9 cellular contexts compared by ENCODE assay signal in genomic region chr2:73828389-73828817, GRCh38. TPM values are rescaled to one million over a fixed set of nuclear protein-coding genes. Genes with fewer than 3 reads are reported as not detected.
DNase-seq lines count a peak whose midpoint lies in the region; ATAC-seq and TF ChIP-seq lines count a peak whose summit lies in the region.
"Had no signal": no experiment of that assay in that cellular context is flagged by ENCODE, and none has a peak within 500 bp of the region (broad histone marks: within the 10 kb centered on the region; RNA-seq: fewer than 3 reads in every experiment).

No MANE protein-coding gene starts in this region.

- H3K4me1 ChIP-seq in ES-I3 (ENCODE audit: insufficient read depth, low read length), result no peaks in the 10 kb centered on the region; the same call in 1 of the 2 replicates
- H3K4me1 ChIP-seq in SJSA1 (replicated peaks), result peaks cover 19% of the 10 kb centered on the region
- H3K4me1 ChIP-seq in esophagus squamous epithelium, result peaks cover 28 to 54% (median 29%) of the 10 kb centered on the region in 3 donors
- H3K4me1 ChIP-seq in psoas muscle, result peaks cover 41% of the 10 kb centered on the region

- 60 to 64% methylated on average over 4 of the region's 4 CpGs for WGBS in esophagus squamous epithelium, 2 donors
- 59 to 63% (median 62%) methylated on average over 4 of the region's 4 CpGs for whole genome bisulfite sequencing in psoas muscle, 3 donors

- DNase-seq in SJSA1 (ENCODE audit: low read depth in 1 of 2, low spot score in 2 of 2) (no peak), esophagus squamous epithelium (lab: John Stamatoyannopoulos, UW) (no peak), psoas muscle (no peak), OCI-M2 (lab: John Stamatoyannopoulos, UW; ENCODE audit: unreplicated experiment) (no peak), NCI-H526 treated with DMSO at 0.1 percent for 48 hours (lab: John Stamatoyannopoulos, UW) (no peak)

- H3K9me3 ChIP-seq in ES-I3 (ENCODE audit: control insufficient read depth, insufficient read depth, low read length) (no peaks in the 10 kb centered on the region), SJSA1 (replicated peaks) (no peaks in the 10 kb centered on the region), esophagus squamous epithelium (no peaks in the 10 kb centered on the region), psoas muscle (no peaks in the 10 kb centered on the region)

- peak overlapping the region; percentile 65 for H3K4me3 ChIP-seq in SJSA1
- H3K4me3 ChIP-seq in esophagus squamous epithelium, result peak overlapping the region; percentile 63 to 97 (median 80)
- peak overlapping the region; percentile 92 for H3K4me3 ChIP-seq in psoas muscle

- ATAC-seq in psoas muscle, result no peak
- ATAC-seq in GM18868 (IDR thresholded peaks at IDR 0.05; ENCODE audit: unreplicated experiment), result no peak
- no peak for ATAC-seq in GM18861 (IDR thresholded peaks at IDR 0.05; ENCODE audit: unreplicated experiment)

- H3K9ac ChIP-seq in ES-I3 (ENCODE audit: low read depth, low read length), result peak overlapping the region; percentile 87; the same call in 1 of the 2 replicates

- TF ChIP-seq CTCF in esophagus squamous epithelium (IDR thresholded peaks at IDR 0.05) (no peak), psoas muscle (IDR thresholded peaks at IDR 0.05) (no peak)

- H3K27me3 ChIP-seq in SJSA1 (replicated peaks) (no peaks in the 10 kb centered on the region), esophagus squamous epithelium (no peaks in the 10 kb centered on the region), psoas muscle (ENCODE audit: insufficient read depth in 3 of 3, low read length in 2 of 3) (no peaks in the 10 kb centered on the region)

- TF ChIP-seq POLR2A in esophagus squamous epithelium (IDR thresholded peaks at IDR 0.05), result no peak

- intact Hi-C loops in esophagus squamous epithelium (cut with DNase I) (loop anchor here (10.0 kb wide), 2 partner anchors 166 to 316 kb away; partner anchors contain the start of gene BOLA3), psoas muscle (cut with DNase I) (loop anchor here (10.0 kb wide), 5 partner anchors 96 to 506 kb away; partner anchors contain the start of genes BOLA3 (in 1 of the 2), DGUOK (in 1 of the 2) and TET3 (in 1 of the 2))

- H3K36me3 ChIP-seq in ES-I3 (ENCODE audit: insufficient read depth, low read length) (peaks cover 6% of the 10 kb centered on the region), SJSA1 (peaks cover 22% of the 10 kb centered on the region), esophagus squamous epithelium (peaks cover 2 to 15% (median 5%) of the 10 kb centered on the region in 3 donors), psoas muscle (ENCODE audit: insufficient read depth in 1 of 2, low read depth in 1 of 2) (peaks cover 0 to 16% of the 10 kb centered on the region in 2 donors)

- H3K27ac ChIP-seq in SJSA1 (no peak overlapping the region), esophagus squamous epithelium (peak overlapping the region; percentile 93 to 99 (median 98)), psoas muscle (peak overlapping the region; percentile 99)

RNA-seq across cellular contexts. Expression of gene STAMBP, which starts 0.4 kb away (rescaled TPM):
- total RNA-seq in SJSA1 (2014; rRNA removed; shearing (Covaris generic)), result 61.6 and 76.6 TPM in 2 replicates
- total RNA-seq in esophagus squamous epithelium (10 to 100 TPM; 23.5 to 36.8 (median 32.5) TPM), psoas muscle (10 to 100 TPM; 40.7 to 93.1 (median 57.8) TPM)
- polyA plus RNA-seq in psoas muscle, result 100 to 1,000 TPM in 1 of 3 donors, 10 to 100 TPM in 2; 54.4 to 101 (median 66.9) TPM

RNA-seq across cellular contexts. Expression of gene C2orf78, which starts 44.4 kb away (rescaled TPM):
- total RNA-seq in SJSA1 (2014; rRNA removed; shearing (Covaris generic)), result 0.03 TPM in 1 of 2 replicates, not detected in the other
- total RNA-seq in esophagus squamous epithelium (not detected), psoas muscle (not detected)
- not detected for polyA plus RNA-seq in psoas muscle
- total RNA-seq: glomerular endothelial cell had no signal

RNA-seq across cellular contexts. Expression of gene DUSP11, which starts 48.5 kb away (rescaled TPM):
- 30.3 and 40.4 TPM in 2 replicates for total RNA-seq in SJSA1 (2014; rRNA removed; shearing (Covaris generic))
- total RNA-seq in esophagus squamous epithelium, result 10 to 100 TPM; 24.5 to 48.2 (median 41.0) TPM
- 10 to 100 TPM in 2 of 4 donors, 1 to 10 TPM in 2; 8.9 to 14.2 (median 10.1) TPM for total RNA-seq in psoas muscle
- polyA plus RNA-seq in psoas muscle, result 10 to 100 TPM; 14.4 to 21.4 (median 16.5) TPM
